ENCODE assay signal across 37 cellular contexts in genomic region chr11:101920992-101921391, GRCh38. TPM values are rescaled to one million over a fixed set of nuclear protein-coding genes. Genes with fewer than 3 reads are reported as not detected.
"Had no signal": no experiment of that assay in that cellular context is flagged by ENCODE, and none has a peak within 500 bp of the region (broad histone marks: within the 10 kb centered on the region; RNA-seq: fewer than 3 reads in every experiment).

No MANE protein-coding gene starts in this region.

- H3K36me3 Mint-ChIP-seq: activated CD8-positive, alpha-beta memory T cell treated with anti-CD3 and anti-CD28 coated beads, Interleukin-2, amount 10 ng/mL, durations not matched to agents 7 days and 5 days; activated naive CD4-positive, alpha-beta T cell treated with anti-CD3 and anti-CD28 coated beads, Interleukin-2, amount 10 ng/mL, durations not matched to agents 7 days and 5 days; activated naive CD8-positive, alpha-beta T cell treated with anti-CD3 and anti-CD28 coated beads, Interleukin-2, amount 10 ng/mL, durations not matched to agents 7 days and 5 days had no signal

- H3K36me3 ChIP-seq: cardiac muscle cell, WERI-Rb-1 had no signal

- H3K27me3 ChIP-seq: ascending aorta, cardiac muscle cell had no signal

- H3K27me3 Mint-ChIP-seq: activated B cell treated with CpG ODN at 0.5 μM for 24 hours; activated CD4-positive, alpha-beta memory T cell treated with anti-CD3 and anti-CD28 coated beads, Interleukin-2, amount 10 ng/mL, durations not matched to agents 7 days and 5 days; activated CD4-positive, alpha-beta T cell treated with anti-CD3 and anti-CD28 coated beads, Interleukin-2, amount 10 ng/mL, durations not matched to agents 24 days and 14 days; activated CD8-positive, alpha-beta memory T cell treated with anti-CD3 and anti-CD28 coated beads, Interleukin-2, amount 10 ng/mL, durations not matched to agents 7 days and 5 days; activated naive CD4-positive, alpha-beta T cell treated with anti-CD3 and anti-CD28 coated beads, Interleukin-2, amount 10 ng/mL, durations not matched to agents 7 days and 5 days; activated naive CD4-positive, alpha-beta T cell treated with anti-CD3 and anti-CD28 coated beads, Interleukin-2, amount 50 U/mL, for 24 hours; activated naive CD8-positive, alpha-beta T cell; activated naive CD8-positive, alpha-beta T cell treated with anti-CD3 and anti-CD28 coated beads, Interleukin-2, amount 10 ng/mL, durations not matched to agents 7 days and 5 days; activated naive CD8-positive, alpha-beta T cell treated with anti-CD3 and anti-CD28 coated beads, Interleukin-2, amount 50 U/mL, for 24 hours; activated T-cell treated with anti-CD3 and anti-CD28 coated beads, Interleukin-2, amount 50 U/mL, for 24 hours; central memory CD8-positive, alpha-beta T cell had no signal

- H3K27ac ChIP-seq: ascending aorta, cardiac muscle cell, WERI-Rb-1 had no signal

- FAIRE-seq: bronchial epithelial cell had no signal

- H3K4me1 Mint-ChIP-seq: activated CD4-positive, alpha-beta T cell treated with anti-CD3 and anti-CD28 coated beads, Interleukin-2, amount 10 ng/mL, durations not matched to agents 24 days and 14 days; activated naive CD8-positive, alpha-beta T cell treated with anti-CD3 and anti-CD28 coated beads, Interleukin-2, amount 10 ng/mL, durations not matched to agents 7 days and 5 days had no signal

- H3K4me3 ChIP-seq: ascending aorta, cardiac muscle cell had no signal

- H3K27ac Mint-ChIP-seq: activated B cell treated with CpG ODN at 0.5 μM for 24 hours; activated CD4-positive, alpha-beta memory T cell treated with anti-CD3 and anti-CD28 coated beads, Interleukin-2, amount 10 ng/mL, durations not matched to agents 7 days and 5 days; activated CD4-positive, alpha-beta T cell treated with anti-CD3 and anti-CD28 coated beads, Interleukin-2, amount 10 ng/mL, durations not matched to agents 24 days and 14 days; activated CD8-positive, alpha-beta memory T cell treated with anti-CD3 and anti-CD28 coated beads, Interleukin-2, amount 10 ng/mL, durations not matched to agents 7 days and 5 days; activated CD8-positive, alpha-beta T cell treated with anti-CD3 and anti-CD28 coated beads, Interleukin-2, amount 10 ng/mL, durations not matched to agents 7 days and 5 days; activated naive CD4-positive, alpha-beta T cell treated with anti-CD3 and anti-CD28 coated beads, Interleukin-2, amount 10 ng/mL, durations not matched to agents 7 days and 5 days; activated naive CD4-positive, alpha-beta T cell treated with anti-CD3 and anti-CD28 coated beads, Interleukin-2, amount 50 U/mL, for 24 hours; activated naive CD8-positive, alpha-beta T cell; activated naive CD8-positive, alpha-beta T cell treated with anti-CD3 and anti-CD28 coated beads, Interleukin-2, amount 10 ng/mL, durations not matched to agents 7 days and 5 days; activated naive CD8-positive, alpha-beta T cell treated with anti-CD3 and anti-CD28 coated beads, Interleukin-2, amount 50 U/mL, for 24 hours; activated T-cell treated with anti-CD3 and anti-CD28 coated beads, Interleukin-2, amount 50 U/mL, for 24 hours; activated T-helper 2 cell treated with anti-CD3 and anti-CD28 coated beads, Interferon-gamma antibody, Interleukin-2, Interleukin-4, amounts not matched to agents 10 μg/mL and 5 μg/mL and 100 μg/mL, durations not matched to agents 14 hours and 24 hours and 36 hours; brain; T-helper 1 cell treated with Interleukin-12 subunit alpha and Interleukin-12 subunit beta and Interleukin-4 antibody, amounts not matched to agents 30 μg/mL and 1 μg/mL, for 36 hours; T-helper 2 cell treated with Interferon-gamma antibody and Interleukin-4, amounts not matched to agents 5 μg/mL and 100 μg/mL, for 36 hours had no signal

- H3K9me3 ChIP-seq: ascending aorta had no signal

- H3K9me3 Mint-ChIP-seq: activated B cell treated with CpG ODN at 0.5 μM for 24 hours; activated CD4-positive, alpha-beta memory T cell treated with anti-CD3 and anti-CD28 coated beads, Interleukin-2, amount 10 ng/mL, durations not matched to agents 7 days and 5 days; activated CD4-positive, alpha-beta T cell treated with anti-CD3 and anti-CD28 coated beads, Interleukin-2, amount 10 ng/mL, durations not matched to agents 24 days and 14 days; activated naive CD4-positive, alpha-beta T cell treated with anti-CD3 and anti-CD28 coated beads, Interleukin-2, amount 10 ng/mL, durations not matched to agents 7 days and 5 days; activated naive CD4-positive, alpha-beta T cell treated with anti-CD3 and anti-CD28 coated beads, Interleukin-2, amount 50 U/mL, for 24 hours; activated naive CD8-positive, alpha-beta T cell treated with anti-CD3 and anti-CD28 coated beads, Interleukin-2, amount 10 ng/mL, durations not matched to agents 7 days and 5 days; activated naive CD8-positive, alpha-beta T cell treated with anti-CD3 and anti-CD28 coated beads, Interleukin-2, amount 50 U/mL, for 24 hours; activated T-cell treated with anti-CD3 and anti-CD28 coated beads, Interleukin-2, amount 50 U/mL, for 24 hours; activated T-helper 2 cell treated with anti-CD3 and anti-CD28 coated beads, Interferon-gamma antibody, Interleukin-2, Interleukin-4, amounts not matched to agents 10 μg/mL and 5 μg/mL and 100 μg/mL, durations not matched to agents 14 hours and 24 hours and 36 hours; central memory CD8-positive, alpha-beta T cell; T-helper 1 cell treated with Interleukin-12 subunit alpha and Interleukin-12 subunit beta and Interleukin-4 antibody, amounts not matched to agents 30 μg/mL and 1 μg/mL, for 36 hours; T-helper 2 cell treated with Interferon-gamma antibody and Interleukin-4, amounts not matched to agents 5 μg/mL and 100 μg/mL, for 36 hours had no signal

- ATAC-seq: activated CD8-positive, alpha-beta memory T cell treated with anti-CD3 and anti-CD28 coated beads, Interleukin-2, amount 10 ng/mL, durations not matched to agents 7 days and 5 days; activated CD8-positive, alpha-beta T cell treated with anti-CD3 and anti-CD28 coated beads, Interleukin-2, amount 10 ng/mL, durations not matched to agents 7 days and 5 days; activated naive CD8-positive, alpha-beta T cell treated with anti-CD3 and anti-CD28 coated beads, Interleukin-2, amount 50 U/mL, for 24 hours had no signal

- DNase-seq: activated B cell treated with CpG ODN at 0.5 μM for 24 hours; activated CD4-positive, alpha-beta memory T cell treated with anti-CD3 and anti-CD28 coated beads, Interleukin-2, amount 10 ng/mL, durations not matched to agents 7 days and 5 days; activated CD4-positive, alpha-beta T cell treated with anti-CD3 and anti-CD28 coated beads for 4 hours; activated CD4-positive, alpha-beta T cell treated with anti-CD3 and anti-CD28 coated beads, Interleukin-2, amount 10 ng/mL, durations not matched to agents 24 days and 14 days; activated CD4-positive, alpha-beta T cell treated with anti-CD3 and anti-CD28 coated beads, Interleukin-2, amount 50 U/mL, for 48 hours; activated CD4-positive, CD25-positive, alpha-beta regulatory T cell treated with anti-CD3 and anti-CD28 coated beads, Interleukin-2, amount 50 U/mL, for 72 hours; activated CD8-positive, alpha-beta memory T cell treated with anti-CD3 and anti-CD28 coated beads for 24 hours; activated CD8-positive, alpha-beta memory T cell treated with anti-CD3 and anti-CD28 coated beads, Interleukin-2, amount 10 ng/mL, durations not matched to agents 7 days and 5 days; activated CD8-positive, alpha-beta memory T cell treated with anti-CD3 and anti-CD28 coated beads, Interleukin-2, amount 50 U/mL, for 48 hours; activated CD8-positive, alpha-beta T cell treated with anti-CD3 and anti-CD28 coated beads, Interleukin-2, amount 10 ng/mL, durations not matched to agents 7 days and 5 days; activated effector memory CD4-positive, alpha-beta T cell treated with Interleukin-2 at 50 U/mL for 16 hours; activated gamma-delta T cell; activated naive CD4-positive, alpha-beta T cell treated with anti-CD3 and anti-CD28 coated beads, Interleukin-2, amount 10 ng/mL, durations not matched to agents 7 days and 5 days; activated naive CD4-positive, alpha-beta T cell treated with Interleukin-2 at 50 U/mL for 16 hours; activated naive CD8-positive, alpha-beta T cell treated with anti-CD3 and anti-CD28 coated beads, Interleukin-2, amount 10 ng/mL, durations not matched to agents 7 days and 5 days; activated naive CD8-positive, alpha-beta T cell treated with anti-CD3 and anti-CD28 coated beads, Interleukin-2, amount 50 U/mL, for 24 hours; activated T-cell treated with anti-CD3 and anti-CD28 coated beads, Interleukin-2, amount 50 U/mL, for 24 hours; activated T-cell treated with anti-CD3 and anti-CD28 coated beads, Interleukin-2, amount 50 U/mL, for 48 hours; amygdala; anterior cingulate cortex; caudate nucleus; cerebellar nuclear complex; T-helper 1 cell; T-helper 2 cell; T-helper 9 cell; WERI-Rb-1 had no signal

- H3K4me3 Mint-ChIP-seq: activated B cell treated with CpG ODN at 0.5 μM for 24 hours; activated CD4-positive, alpha-beta memory T cell treated with anti-CD3 and anti-CD28 coated beads, Interleukin-2, amount 10 ng/mL, durations not matched to agents 7 days and 5 days; activated CD4-positive, alpha-beta T cell treated with anti-CD3 and anti-CD28 coated beads, Interleukin-2, amount 10 ng/mL, durations not matched to agents 24 days and 14 days; activated CD8-positive, alpha-beta memory T cell treated with anti-CD3 and anti-CD28 coated beads, Interleukin-2, amount 10 ng/mL, durations not matched to agents 7 days and 5 days; activated CD8-positive, alpha-beta T cell treated with anti-CD3 and anti-CD28 coated beads, Interleukin-2, amount 10 ng/mL, durations not matched to agents 7 days and 5 days; activated naive CD4-positive, alpha-beta T cell treated with anti-CD3 and anti-CD28 coated beads, Interleukin-2, amount 10 ng/mL, durations not matched to agents 7 days and 5 days; activated naive CD4-positive, alpha-beta T cell treated with anti-CD3 and anti-CD28 coated beads, Interleukin-2, amount 50 U/mL, for 24 hours; activated naive CD8-positive, alpha-beta T cell; activated naive CD8-positive, alpha-beta T cell treated with anti-CD3 and anti-CD28 coated beads, Interleukin-2, amount 10 ng/mL, durations not matched to agents 7 days and 5 days; activated naive CD8-positive, alpha-beta T cell treated with anti-CD3 and anti-CD28 coated beads, Interleukin-2, amount 50 U/mL, for 24 hours; activated T-cell treated with anti-CD3 and anti-CD28 coated beads, Interleukin-2, amount 50 U/mL, for 24 hours; brain; central memory CD8-positive, alpha-beta T cell; T-helper 1 cell treated with Interleukin-12 subunit alpha and Interleukin-12 subunit beta and Interleukin-4 antibody, amounts not matched to agents 30 μg/mL and 1 μg/mL, for 36 hours; T-helper 2 cell treated with Interferon-gamma antibody and Interleukin-4, amounts not matched to agents 5 μg/mL and 100 μg/mL, for 36 hours had no signal

RNA-seq across cellular contexts. Expression of gene ANGPTL5, which starts 4.7 kb away (rescaled TPM):
- total RNA-seq: activated B cell treated with CpG ODN at 0.5 μM for 24 hours; activated CD4-positive, alpha-beta memory T cell treated with anti-CD3 and anti-CD28 coated beads, Interleukin-2, amount 10 ng/mL, durations not matched to agents 7 days and 5 days; activated CD4-positive, alpha-beta T cell treated with anti-CD3 and anti-CD28 coated beads, Interleukin-2, amount 10 ng/mL, durations not matched to agents 24 days and 14 days; activated CD8-positive, alpha-beta memory T cell treated with anti-CD3 and anti-CD28 coated beads, Interleukin-2, amount 10 ng/mL, durations not matched to agents 7 days and 5 days; activated CD8-positive, alpha-beta T cell treated with anti-CD3 and anti-CD28 coated beads, Interleukin-2, amount 10 ng/mL, durations not matched to agents 7 days and 5 days; activated naive CD8-positive, alpha-beta T cell treated with anti-CD3 and anti-CD28 coated beads, Interleukin-2, amount 10 ng/mL, durations not matched to agents 7 days and 5 days; activated T-helper 2 cell treated with anti-CD3 and anti-CD28 coated beads, Interferon-gamma antibody, Interleukin-2, Interleukin-4, amounts not matched to agents 10 μg/mL and 5 μg/mL and 100 μg/mL, durations not matched to agents 14 hours and 24 hours and 36 hours; ascending aorta; bronchial epithelial cell; cardiac muscle cell; chondrocyte had no signal
- polyA plus RNA-seq: cardiac muscle cell had no signal
